Comparison of ENCODE assay signal across 9 cellular contexts in the genomic region with DNA sequence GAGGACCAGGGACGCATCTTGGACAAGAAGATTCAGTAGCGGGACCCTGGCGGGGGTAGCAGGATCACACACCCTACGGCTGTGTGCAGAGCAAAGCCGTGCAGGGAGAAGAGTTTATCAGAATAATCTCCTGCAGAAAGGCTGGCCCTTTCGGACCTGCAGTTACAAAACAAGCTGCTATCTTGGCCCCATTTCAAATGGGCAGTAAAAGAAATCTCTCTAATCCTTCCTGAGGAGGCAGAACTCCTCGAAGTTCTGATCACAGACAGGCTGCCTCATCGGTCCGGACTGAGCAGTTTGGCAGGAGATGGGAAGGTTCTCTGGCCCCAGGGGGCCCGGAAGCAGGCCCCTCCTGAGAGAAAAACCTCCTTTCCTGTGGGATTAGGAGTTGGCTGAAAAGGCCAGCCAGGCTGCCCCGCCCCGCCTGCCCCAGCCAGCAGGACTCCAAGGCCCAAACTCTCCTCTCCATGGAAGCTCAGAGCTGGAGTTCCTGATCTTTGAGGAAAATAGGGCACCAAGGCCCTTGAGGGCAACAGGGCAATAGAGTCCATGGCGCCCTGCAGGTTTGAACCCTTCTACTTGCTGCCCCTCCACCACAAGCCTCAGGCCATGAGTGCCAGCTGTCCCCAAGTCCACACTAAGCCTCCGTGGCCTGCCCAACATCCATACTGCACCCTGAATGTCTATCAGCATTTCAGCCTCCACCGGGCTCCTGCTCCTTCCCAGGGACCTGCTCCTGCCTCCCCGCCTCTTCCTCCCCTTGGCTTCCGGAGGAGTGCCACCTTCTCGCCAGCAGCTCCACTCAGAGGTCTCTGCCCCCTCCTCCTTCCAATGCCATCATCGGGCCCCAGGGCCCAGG.
A peak's percentile ranks its signal among the peaks of the same experiment; 100 is the strongest.
DNase-seq lines count a peak whose midpoint lies in the region; ATAC-seq and TF ChIP-seq lines count a peak whose summit lies in the region.
"Had no signal": no experiment of that assay in that cellular context is flagged by ENCODE, and none has a peak within 500 bp of the region (broad histone marks: within the 10 kb centered on the region; RNA-seq: fewer than 3 reads in every experiment).

No MANE protein-coding gene starts in this region.

- H3K9me3 ChIP-seq in colonic mucosa (no peaks in the 10 kb centered on the region), mucosa of rectum (ENCODE audit: control insufficient read depth in 2 of 2, low read length in 2 of 2) (no peaks in the 10 kb centered on the region)

- peak overlapping the region; percentile 29 for H3K27ac ChIP-seq in colonic mucosa
- H3K27ac ChIP-seq in mucosa of rectum (ENCODE audit: low read depth in 2 of 2, low read length in 2 of 2): peak overlapping the region; percentile 6 to 11

- peak overlapping the region in 1 of 2 donors; percentile 52 for H3K9ac ChIP-seq in colonic mucosa (ENCODE audit: low read depth in 2 of 2, low read length in 2 of 2)
- H3K9ac ChIP-seq in mucosa of rectum (ENCODE audit: low read depth in 1 of 2, low read length in 2 of 2): peak overlapping the region in 1 of 2 donors; percentile 5

- H3K27me3 ChIP-seq in colonic mucosa: no peaks in the 10 kb centered on the region
- H3K27me3 ChIP-seq in mucosa of rectum (ENCODE audit: control insufficient read depth in 2 of 2, insufficient read depth in 2 of 2, low read length in 2 of 2): no peaks in the 10 kb centered on the region

- ATAC-seq in GM21619 (IDR thresholded peaks at IDR 0.05; ENCODE audit: unreplicated experiment): no peak
- ATAC-seq in GM19452 (IDR thresholded peaks at IDR 0.05; ENCODE audit: unreplicated experiment): no peak
- ATAC-seq in GM18870 (IDR thresholded peaks at IDR 0.05; ENCODE audit: unreplicated experiment): no peak

- H3K4me3 ChIP-seq in LNCaP clone FGC (ENCODE audit: low read depth, low read length) (no peak overlapping the region), colonic mucosa (no peak overlapping the region), mucosa of rectum (ENCODE audit: low read length in 2 of 2) (no peak overlapping the region)

- H3K36me3 ChIP-seq in colonic mucosa (no peaks in the 10 kb centered on the region), mucosa of rectum (ENCODE audit: control insufficient read depth in 2 of 2, insufficient read depth in 2 of 2, low read length in 2 of 2) (peaks cover 3 to 5% of the 10 kb centered on the region in 2 donors)

- intact Hi-C loops in colonic mucosa (cut with DNase I): no loop called here

- TF ChIP-seq CTCF in LNCaP clone FGC (IDR thresholded peaks at IDR 0.05; ENCODE audit: control insufficient read depth, extremely low read depth, insufficient read depth) (no peak), colonic mucosa (IDR thresholded peaks at IDR 0.05) (no peak)

- H3K4me1 ChIP-seq in colonic mucosa (peaks cover 30% of the 10 kb centered on the region), mucosa of rectum (ENCODE audit: control insufficient read depth in 2 of 2, insufficient read depth in 2 of 2, low read length in 2 of 2) (peaks cover 49 to 54% of the 10 kb centered on the region in 2 donors)

- DNase-seq in AG20443 (ENCODE audit: low spot score) (peak; percentile 61), LNCaP clone FGC (ENCODE audit: low read depth) (peak; percentile 56), colonic mucosa (peak; percentile 49), DMS114 treated with DMSO at 0.1 percent for 48 hours (lab: John Stamatoyannopoulos, UW; ENCODE audit: unreplicated experiment) (no peak)
- DNase-seq: DND-41 had no signal
